22 cellular contexts compared by ENCODE assay signal in the genomic region with DNA sequence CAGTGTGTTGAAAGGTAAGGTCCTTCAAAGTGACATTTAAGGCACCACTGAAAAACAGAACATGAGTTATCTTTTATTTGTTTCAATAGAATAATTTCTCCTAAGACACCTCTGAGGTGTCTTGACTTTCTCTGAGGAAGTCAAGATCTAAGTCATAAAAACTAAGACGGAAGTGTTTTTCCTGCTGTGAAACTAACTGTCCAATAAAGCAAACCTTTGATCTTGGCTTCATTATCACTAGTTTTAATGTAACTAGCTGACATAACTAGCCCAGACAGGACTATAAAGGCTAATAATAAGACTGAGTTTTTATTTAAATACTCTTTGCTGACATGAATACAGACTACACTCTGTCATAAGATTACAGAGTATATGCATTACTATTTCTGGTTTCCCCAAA.
"Had no signal": no experiment of that assay in that cellular context is flagged by ENCODE, and none has a peak within 500 bp of the region (broad histone marks: within the 10 kb centered on the region; RNA-seq: fewer than 3 reads in every experiment).

No MANE protein-coding gene starts in this region.

- H3K4me1 ChIP-seq: body of pancreas, left ventricle myocardium inferior, right lobe of liver, upper lobe of left lung had no signal

- ATAC-seq: activated CD8-positive, alpha-beta T cell treated with anti-CD3 and anti-CD28 coated beads for 36 hours; activated naive CD4-positive, alpha-beta T cell treated with anti-CD3 and anti-CD28 coated beads, Interleukin-2, amount 50 U/mL, for 72 hours; body of pancreas; natural killer cell treated with Interleukin-12 subunit alpha and Interleukin-12 subunit beta and Interleukin-15 and Interleukin-18, amount 100 ng/mL, for 72 hours; right lobe of liver; stimulated activated naive CD8-positive, alpha-beta T cell treated with anti-CD3 and anti-CD28 coated beads, Interleukin-15, amount 100 ng/mL, for 72 hours had no signal

- H3K9me3 ChIP-seq: body of pancreas, left ventricle myocardium inferior, right lobe of liver, upper lobe of left lung, vagina had no signal

- H3K27me3 ChIP-seq: body of pancreas, right lobe of liver, upper lobe of left lung, vagina had no signal

- H3K27ac ChIP-seq: body of pancreas, epithelial cell of prostate, left ventricle myocardium inferior, right lobe of liver, upper lobe of left lung, vagina had no signal

- H3K4me3 Mint-ChIP-seq: activated CD4-positive, alpha-beta T cell treated with anti-CD3 and anti-CD28 coated beads, Interleukin-2, amount 10 ng/mL, durations not matched to agents 7 days and 5 days; activated CD8-positive, alpha-beta T cell treated with anti-CD3 and anti-CD28 coated beads for 36 hours; natural killer cell treated with Interleukin-12 subunit alpha and Interleukin-12 subunit beta and Interleukin-15 and Interleukin-18, amount 100 ng/mL, for 72 hours; stimulated activated naive CD8-positive, alpha-beta T cell treated with anti-CD3 and anti-CD28 coated beads, Interleukin-15, amount 100 ng/mL, for 72 hours had no signal

- H3K27me3 Mint-ChIP-seq: activated CD4-positive, alpha-beta T cell treated with anti-CD3 and anti-CD28 coated beads, Interleukin-2, amount 10 ng/mL, durations not matched to agents 7 days and 5 days; activated CD8-positive, alpha-beta T cell treated with anti-CD3 and anti-CD28 coated beads for 36 hours; natural killer cell treated with Interleukin-12 subunit alpha and Interleukin-12 subunit beta and Interleukin-15 and Interleukin-18, amount 100 ng/mL, for 72 hours; progenitor cell of endocrine pancreas; stimulated activated naive CD8-positive, alpha-beta T cell treated with anti-CD3 and anti-CD28 coated beads, Interleukin-15, amount 100 ng/mL, for 72 hours had no signal

- H3K27ac Mint-ChIP-seq: activated CD4-positive, alpha-beta T cell treated with anti-CD3 and anti-CD28 coated beads, Interleukin-2, amount 10 ng/mL, durations not matched to agents 7 days and 5 days; activated CD8-positive, alpha-beta T cell treated with anti-CD3 and anti-CD28 coated beads for 36 hours; natural killer cell treated with Interleukin-12 subunit alpha and Interleukin-12 subunit beta and Interleukin-15 and Interleukin-18, amount 100 ng/mL, for 72 hours; progenitor cell of endocrine pancreas had no signal

- H3K4me3 ChIP-seq: body of pancreas, left ventricle myocardium inferior, lung, right lobe of liver, upper lobe of left lung, vagina had no signal

- DNase-seq: activated CD4-positive, alpha-beta T cell treated with anti-CD3 and anti-CD28 coated beads for 1 hour; activated CD4-positive, alpha-beta T cell treated with anti-CD3 and anti-CD28 coated beads, Interleukin-2, amount 10 ng/mL, durations not matched to agents 7 days and 5 days; activated CD8-positive, alpha-beta T cell treated with anti-CD3 and anti-CD28 coated beads for 36 hours; activated naive CD4-positive, alpha-beta T cell; activated T-cell treated with anti-CD3 and anti-CD28 coated beads, Interleukin-2, amount 50 U/mL, for 48 hours; anterior cingulate cortex; body of pancreas; effector CD8-positive, alpha-beta T cell; left ventricle myocardium inferior; mesendoderm; right lobe of liver; stimulated activated CD4-positive, alpha-beta T cell treated with anti-CD3 and anti-CD28 coated beads, Interleukin-12 subunit alpha, Interleukin-12 subunit beta, amount 100 ng/mL, for 4 hours; stimulated activated CD4-positive, alpha-beta T cell treated with anti-CD3 and anti-CD28 coated beads, Interleukin-4, amount 100 ng/mL, for 1 hour; stimulated activated naive CD8-positive, alpha-beta T cell treated with anti-CD3 and anti-CD28 coated beads, Interleukin-15, amount 100 ng/mL, for 72 hours; substantia nigra; upper lobe of left lung had no signal

- H3K4me1 Mint-ChIP-seq: stimulated activated naive CD8-positive, alpha-beta T cell treated with anti-CD3 and anti-CD28 coated beads, Interleukin-15, amount 100 ng/mL, for 72 hours had no signal
